19 cellular contexts compared by ENCODE assay signal in the genomic region with DNA sequence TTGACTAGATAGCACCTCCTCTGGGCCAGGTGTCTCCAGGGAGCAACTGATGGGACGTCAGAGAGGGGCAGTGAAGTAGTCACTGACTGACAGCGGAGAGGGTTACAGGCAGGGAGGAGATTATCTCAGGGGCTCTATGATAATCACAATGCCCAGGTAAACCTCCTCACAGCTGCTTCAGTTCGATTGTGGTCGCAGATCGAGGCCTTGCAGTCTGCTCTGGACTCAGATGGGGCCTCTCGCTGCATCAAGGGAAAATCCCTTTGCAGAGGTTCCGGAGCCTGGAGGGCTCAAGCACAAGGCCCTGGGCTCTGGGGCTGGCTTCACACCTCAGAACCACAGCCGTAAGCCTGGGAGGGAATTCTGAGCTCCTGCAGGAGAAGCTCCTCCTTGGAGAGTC.
"Had no signal": no experiment of that assay in that cellular context is flagged by ENCODE, and none has a peak within 500 bp of the region (broad histone marks: within the 10 kb centered on the region; RNA-seq: fewer than 3 reads in every experiment).

No MANE protein-coding gene starts in this region.

- H3K9me3 ChIP-seq: esophagus muscularis mucosa, gastrocnemius medialis, heart right ventricle, pancreas, prostate gland, sigmoid colon, vagina had no signal

- H3K27ac ChIP-seq: epithelial cell of prostate, esophagus muscularis mucosa, gastrocnemius medialis, heart right ventricle, pancreas, prostate gland, sigmoid colon, skin epidermis, vagina had no signal

- H3K27me3 ChIP-seq: gastrocnemius medialis, pancreas, vagina had no signal

- H3K36me3 Mint-ChIP-seq: naive B cell had no signal

- DNase-seq: effector memory CD8-positive, alpha-beta T cell; gastrocnemius medialis; heart right ventricle; hypothalamus; mesenchymal stem cell; naive B cell; pancreas; sigmoid colon; stimulated activated CD4-positive, alpha-beta T cell treated with anti-CD3 and anti-CD28 coated beads, Interleukin-12 subunit alpha, Interleukin-12 subunit beta, amount 100 ng/mL, for 4 hours; stimulated activated naive CD4-positive, alpha-beta T cell treated with Interleukin-2 at 50 U/mL for 16 hours; trophoblast cell had no signal

- H3K27ac Mint-ChIP-seq: dendritic cell treated with granulocyte-macrophage colony-stimulating factor and Interleukin-4, amounts not matched to agents 40 ng/mL and 50 ng/mL, for 4 days; effector memory CD8-positive, alpha-beta T cell; naive B cell had no signal

- H3K4me1 ChIP-seq: esophagus muscularis mucosa, gastrocnemius medialis, heart right ventricle, pancreas, prostate gland, sigmoid colon, vagina had no signal

- ATAC-seq: effector memory CD8-positive, alpha-beta T cell; gastrocnemius medialis; heart right ventricle; left lobe of liver; pancreas had no signal

- H3K9me3 Mint-ChIP-seq: dendritic cell treated with granulocyte-macrophage colony-stimulating factor and Interleukin-4, amounts not matched to agents 40 ng/mL and 50 ng/mL, for 4 days; effector memory CD8-positive, alpha-beta T cell; naive B cell; neural crest cell had no signal

- H3K4me1 Mint-ChIP-seq: neural crest cell had no signal

- H3K4me3 Mint-ChIP-seq: dendritic cell treated with granulocyte-macrophage colony-stimulating factor and Interleukin-4, amounts not matched to agents 40 ng/mL and 50 ng/mL, for 4 days; effector memory CD8-positive, alpha-beta T cell; naive B cell; neural crest cell had no signal
